ENCODE assay signal across 8 cellular contexts in genomic region chr18:58043452-58044369, GRCh38. TPM values are rescaled to one million over a fixed set of nuclear protein-coding genes. Genes with fewer than 3 reads are reported as not detected.
DNase-seq lines count a peak whose midpoint lies in the region; ATAC-seq, FAIRE-seq and TF ChIP-seq lines count a peak whose summit lies in the region.

Gene NEDD4L, plus strand, starts transcription at chr18:58044226. Its CDS starts 435 bp downstream, at chr18:58044661.

- peaks cover 25% of the 10 kb centered on the region for H3K4me1 ChIP-seq in left ventricle myocardium inferior
- H3K4me1 ChIP-seq in prostate gland (replicated peaks) = peaks cover 4% of the 10 kb centered on the region
- H3K4me1 ChIP-seq in upper lobe of right lung = peaks cover 13% of the 10 kb centered on the region

- TF ChIP-seq CTCF in left ventricle myocardium inferior (IDR thresholded peaks at IDR 0.05; ENCODE audit: borderline replicate concordance) (peak; percentile 91), prostate gland (IDR thresholded peaks at IDR 0.05) (peak; percentile 63 to 96 (median 88)), upper lobe of right lung (IDR thresholded peaks at IDR 0.05) (peak; percentile 88)

- ATAC-seq in HG02763 (IDR thresholded peaks at IDR 0.05; ENCODE audit: unreplicated experiment) (peak; percentile 83), upper lobe of right lung (peak; percentile 88)

- FAIRE-seq in GM12891 (lab: Jason Lieb, UNC) = peak; percentile 90

- DNase-seq in GM12891 (ENCODE audit: insufficient read length, low spot score) = peak; percentile 64
- DNase-seq in NCI-H1105 treated with DMSO at 0.1 percent for 48 hours (lab: John Stamatoyannopoulos, UW) = peak; percentile 85
- peak; percentile 27 to 74 (median 55) for DNase-seq in T-helper 1 cell
- DNase-seq in amniotic stem cell (lab: John Stamatoyannopoulos, UW) = peak; percentile 81
- DNase-seq in left ventricle myocardium inferior = peak; percentile 77
- peak; percentile 89 for DNase-seq in prostate gland (ENCODE audit: low spot score)
- peak; percentile 93 for DNase-seq in upper lobe of right lung

- H3K27me3 ChIP-seq in left ventricle myocardium inferior (ENCODE audit: low read depth) (no peaks in the 10 kb centered on the region), prostate gland (replicated peaks; ENCODE audit: insufficient read depth) (no peaks in the 10 kb centered on the region), upper lobe of right lung (no peaks in the 10 kb centered on the region)

- TF ChIP-seq POLR2A in GM12891 (IDR thresholded peaks at IDR 0.05; ENCODE audit: low read depth, low read length) (no peak), prostate gland (IDR thresholded peaks at IDR 0.05) (peak; percentile 22)

- intact Hi-C loops in left ventricle myocardium inferior (cut with micrococcal nuclease) (no loop called here), prostate gland (cut with DNase I) (loop anchor here (2.0 to 10.0 kb wide), 6 partner anchors 79 to 721 kb away; no protein-coding TSS in a partner anchor), upper lobe of right lung (cut with DNase I) (loop anchor here (10.0 kb wide), 2 partner anchors 81 to 169 kb away; no protein-coding TSS in a partner anchor)

- WGBS in prostate gland = under 1% methylated on average over 52 of the region's 93 CpGs

- peak within 1 kb of the TSS; percentile 91 for H3K4me3 ChIP-seq in left ventricle myocardium inferior
- peak within 1 kb of the TSS; percentile 89 to 98 for H3K4me3 ChIP-seq in prostate gland
- peak within 1 kb of the TSS; percentile 78 for H3K4me3 ChIP-seq in upper lobe of right lung

- H3K27ac ChIP-seq in left ventricle myocardium inferior (replicated peaks) (peak within 1 kb of the TSS; percentile 84), prostate gland (peak within 1 kb of the TSS; percentile 89 to 93), upper lobe of right lung (peak within 1 kb of the TSS; percentile 80)

- H3K36me3 ChIP-seq in left ventricle myocardium inferior (no peaks in the 10 kb centered on the region), prostate gland (no peaks in the 10 kb centered on the region), upper lobe of right lung (no peaks in the 10 kb centered on the region)

- H3K9me3 ChIP-seq in left ventricle myocardium inferior (replicated peaks) (no peaks in the 10 kb centered on the region), prostate gland (no peaks in the 10 kb centered on the region), upper lobe of right lung (no peaks in the 10 kb centered on the region)

TF ChIP-seq in GM12891, 5 proteins besides CTCF, POLR2A, EP300 and RAD21:
- TF ChIP-seq POLR2AphosphoS5 (IDR thresholded peaks at IDR 0.05; ENCODE audit: low read depth, low read length) = no peak
- no peak for TF ChIP-seq SPI1 (IDR thresholded peaks at IDR 0.05; ENCODE audit: low read depth, low read length)
- TF ChIP-seq POU2F2 (IDR thresholded peaks at IDR 0.05; ENCODE audit: low read depth, low read length) = peak; percentile 93

RNA-seq across cellular contexts. Expression of gene NEDD4L, which starts in this region (rescaled TPM):
- polyA plus RNA-seq in GM12891 (2012; ENCODE audit: low read depth, missing spikeins) = 8.8 TPM
- total RNA-seq in left ventricle myocardium inferior (45.8 TPM), prostate gland (100 to 1,000 TPM; 280 to 420 TPM), upper lobe of right lung (192 TPM)

Comparison
In these comparisons a context has a peak if more than half of its experiments do, and no peak if none do; other contexts are left out.
1. Peak in every context shown above with its lines: DNase-seq, ATAC-seq, H3K4me3 ChIP-seq and H3K27ac ChIP-seq.